ENCODE assay signal across 1 cellular context in the genomic region with DNA sequence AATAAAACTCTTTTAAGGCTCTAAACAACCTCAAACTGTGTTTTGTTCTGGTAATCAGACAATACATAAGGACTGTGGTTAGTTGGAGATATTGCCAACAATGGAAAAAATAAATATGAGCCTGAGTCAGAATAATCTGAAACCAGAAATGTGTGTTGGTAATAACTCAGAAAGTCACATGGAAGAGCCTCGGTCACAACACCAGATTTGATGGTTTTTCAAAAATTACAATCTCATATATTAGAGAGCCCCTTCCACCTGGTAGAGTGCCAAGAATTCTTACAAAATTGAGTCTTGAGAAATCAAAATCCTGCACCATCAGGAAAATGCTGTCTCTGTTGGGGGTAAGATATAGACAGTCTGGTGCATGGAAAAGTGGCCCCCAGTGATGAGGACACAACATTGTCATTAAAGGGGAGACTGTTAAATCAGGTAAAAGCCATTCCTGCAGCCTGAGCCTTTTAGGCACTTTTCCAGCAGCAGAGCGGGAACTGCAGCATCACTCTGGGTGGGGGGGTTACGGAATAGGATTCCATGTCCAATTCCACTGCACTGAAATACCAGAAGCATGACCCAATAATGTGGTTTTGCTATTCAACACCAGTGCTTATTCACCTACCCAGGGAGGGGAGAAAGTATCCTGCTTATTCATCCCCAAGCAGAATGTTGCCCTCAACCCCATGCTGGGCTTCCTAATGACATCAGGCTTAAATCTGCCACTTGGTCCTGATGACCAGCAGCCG.
TF ChIP-seq lines count a peak whose summit lies in the region.

No MANE protein-coding gene starts in this region.

TF ChIP-seq in HEK293, 187 proteins besides CTCF, POLR2A, EP300 and RAD21 (continued from another document and continues in another):
- TF ChIP-seq, protein P1, sequence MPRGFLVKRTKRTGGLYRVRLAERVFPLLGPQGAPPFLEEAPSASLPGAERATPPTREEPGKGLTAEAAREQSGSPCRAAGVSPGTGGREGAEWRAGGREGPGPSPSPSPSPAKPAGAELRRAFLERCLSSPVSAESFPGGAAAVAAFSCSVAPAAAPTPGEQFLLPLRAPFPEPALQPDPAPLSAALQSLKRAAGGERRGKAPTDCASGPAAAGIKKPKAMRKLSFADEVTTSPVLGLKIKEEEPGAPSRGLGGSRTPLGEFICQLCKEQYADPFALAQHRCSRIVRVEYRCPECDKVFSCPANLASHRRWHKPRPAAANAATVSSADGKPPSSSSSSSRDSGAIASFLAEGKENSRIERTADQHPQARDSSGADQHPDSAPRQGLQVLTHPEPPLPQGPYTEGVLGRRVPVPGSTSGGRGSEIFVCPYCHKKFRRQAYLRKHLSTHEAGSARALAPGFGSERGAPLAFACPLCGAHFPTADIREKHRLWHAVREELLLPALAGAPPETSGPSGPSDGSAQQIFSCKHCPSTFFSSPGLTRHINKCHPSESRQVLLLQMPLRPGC (tag by site-specific recombination; IDR thresholded peaks at IDR 0.05) = peak; percentile 95
- TF ChIP-seq BCL11B (tag by site-specific recombination; IDR thresholded peaks at IDR 0.05; ENCODE audit: low read depth) = no peak
- no peak for TF ChIP-seq ZNF555 (tag by site-specific recombination; conservative IDR thresholded peaks at IDR 0.05)
- TF ChIP-seq ZNF626 (tag by site-specific recombination; IDR thresholded peaks at IDR 0.05) = no peak
- TF ChIP-seq ZNF2 (tag by site-specific recombination; IDR thresholded peaks at IDR 0.05) = peak; percentile 47; the same call in 1 of the 2 replicates
- TF ChIP-seq, protein P2, sequence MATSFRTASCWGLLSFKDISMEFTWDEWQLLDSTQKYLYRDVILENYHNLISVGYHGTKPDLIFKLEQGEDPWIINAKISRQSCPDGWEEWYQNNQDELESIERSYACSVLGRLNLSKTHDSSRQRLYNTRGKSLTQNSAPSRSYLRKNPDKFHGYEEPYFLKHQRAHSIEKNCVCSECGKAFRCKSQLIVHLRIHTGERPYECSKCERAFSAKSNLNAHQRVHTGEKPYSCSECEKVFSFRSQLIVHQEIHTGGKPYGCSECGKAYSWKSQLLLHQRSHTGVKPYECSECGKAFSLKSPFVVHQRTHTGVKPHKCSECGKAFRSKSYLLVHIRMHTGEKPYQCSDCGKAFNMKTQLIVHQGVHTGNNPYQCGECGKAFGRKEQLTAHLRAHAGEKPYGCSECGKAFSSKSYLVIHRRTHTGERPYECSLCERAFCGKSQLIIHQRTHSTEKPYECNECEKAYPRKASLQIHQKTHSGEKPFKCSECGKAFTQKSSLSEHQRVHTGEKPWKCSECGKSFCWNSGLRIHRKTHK (tag by site-specific recombination; IDR thresholded peaks at IDR 0.05) = no peak
- 0 out of 2 replicates have a peak, but pooled peaks have one; percentile 11 for TF ChIP-seq ZNF623 (tag by site-specific recombination; IDR thresholded peaks at IDR 0.05)
- TF ChIP-seq ZNF48 (tag by site-specific recombination; IDR thresholded peaks at IDR 0.05) = no peak
- no peak for TF ChIP-seq ZNF560 (tag by site-specific recombination; IDR thresholded peaks at IDR 0.05; ENCODE audit: borderline replicate concordance)
- no peak for TF ChIP-seq ZNF239 (tag by site-specific recombination; IDR thresholded peaks at IDR 0.05)
- no peak for TF ChIP-seq ZNF202 (tag by site-specific recombination; IDR thresholded peaks at IDR 0.05; ENCODE audit: borderline replicate concordance)
- TF ChIP-seq ZNF530 (tag by site-specific recombination; IDR thresholded peaks at IDR 0.05; ENCODE audit: low read depth) = no peak
- TF ChIP-seq ZNF776 (tag by site-specific recombination; IDR thresholded peaks at IDR 0.05; ENCODE audit: borderline replicate concordance) = no peak
- no peak for TF ChIP-seq ZNF747 (tag by site-specific recombination; IDR thresholded peaks at IDR 0.05)
- TF ChIP-seq, protein P3, sequence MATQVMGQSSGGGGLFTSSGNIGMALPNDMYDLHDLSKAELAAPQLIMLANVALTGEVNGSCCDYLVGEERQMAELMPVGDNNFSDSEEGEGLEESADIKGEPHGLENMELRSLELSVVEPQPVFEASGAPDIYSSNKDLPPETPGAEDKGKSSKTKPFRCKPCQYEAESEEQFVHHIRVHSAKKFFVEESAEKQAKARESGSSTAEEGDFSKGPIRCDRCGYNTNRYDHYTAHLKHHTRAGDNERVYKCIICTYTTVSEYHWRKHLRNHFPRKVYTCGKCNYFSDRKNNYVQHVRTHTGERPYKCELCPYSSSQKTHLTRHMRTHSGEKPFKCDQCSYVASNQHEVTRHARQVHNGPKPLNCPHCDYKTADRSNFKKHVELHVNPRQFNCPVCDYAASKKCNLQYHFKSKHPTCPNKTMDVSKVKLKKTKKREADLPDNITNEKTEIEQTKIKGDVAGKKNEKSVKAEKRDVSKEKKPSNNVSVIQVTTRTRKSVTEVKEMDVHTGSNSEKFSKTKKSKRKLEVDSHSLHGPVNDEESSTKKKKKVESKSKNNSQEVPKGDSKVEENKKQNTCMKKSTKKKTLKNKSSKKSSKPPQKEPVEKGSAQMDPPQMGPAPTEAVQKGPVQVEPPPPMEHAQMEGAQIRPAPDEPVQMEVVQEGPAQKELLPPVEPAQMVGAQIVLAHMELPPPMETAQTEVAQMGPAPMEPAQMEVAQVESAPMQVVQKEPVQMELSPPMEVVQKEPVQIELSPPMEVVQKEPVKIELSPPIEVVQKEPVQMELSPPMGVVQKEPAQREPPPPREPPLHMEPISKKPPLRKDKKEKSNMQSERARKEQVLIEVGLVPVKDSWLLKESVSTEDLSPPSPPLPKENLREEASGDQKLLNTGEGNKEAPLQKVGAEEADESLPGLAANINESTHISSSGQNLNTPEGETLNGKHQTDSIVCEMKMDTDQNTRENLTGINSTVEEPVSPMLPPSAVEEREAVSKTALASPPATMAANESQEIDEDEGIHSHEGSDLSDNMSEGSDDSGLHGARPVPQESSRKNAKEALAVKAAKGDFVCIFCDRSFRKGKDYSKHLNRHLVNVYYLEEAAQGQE (tag by site-specific recombination; IDR thresholded peaks at IDR 0.05) = no peak
- peak; percentile 77 for TF ChIP-seq PRDM1 (tag by site-specific recombination; IDR thresholded peaks at IDR 0.05)
- TF ChIP-seq, protein P4, sequence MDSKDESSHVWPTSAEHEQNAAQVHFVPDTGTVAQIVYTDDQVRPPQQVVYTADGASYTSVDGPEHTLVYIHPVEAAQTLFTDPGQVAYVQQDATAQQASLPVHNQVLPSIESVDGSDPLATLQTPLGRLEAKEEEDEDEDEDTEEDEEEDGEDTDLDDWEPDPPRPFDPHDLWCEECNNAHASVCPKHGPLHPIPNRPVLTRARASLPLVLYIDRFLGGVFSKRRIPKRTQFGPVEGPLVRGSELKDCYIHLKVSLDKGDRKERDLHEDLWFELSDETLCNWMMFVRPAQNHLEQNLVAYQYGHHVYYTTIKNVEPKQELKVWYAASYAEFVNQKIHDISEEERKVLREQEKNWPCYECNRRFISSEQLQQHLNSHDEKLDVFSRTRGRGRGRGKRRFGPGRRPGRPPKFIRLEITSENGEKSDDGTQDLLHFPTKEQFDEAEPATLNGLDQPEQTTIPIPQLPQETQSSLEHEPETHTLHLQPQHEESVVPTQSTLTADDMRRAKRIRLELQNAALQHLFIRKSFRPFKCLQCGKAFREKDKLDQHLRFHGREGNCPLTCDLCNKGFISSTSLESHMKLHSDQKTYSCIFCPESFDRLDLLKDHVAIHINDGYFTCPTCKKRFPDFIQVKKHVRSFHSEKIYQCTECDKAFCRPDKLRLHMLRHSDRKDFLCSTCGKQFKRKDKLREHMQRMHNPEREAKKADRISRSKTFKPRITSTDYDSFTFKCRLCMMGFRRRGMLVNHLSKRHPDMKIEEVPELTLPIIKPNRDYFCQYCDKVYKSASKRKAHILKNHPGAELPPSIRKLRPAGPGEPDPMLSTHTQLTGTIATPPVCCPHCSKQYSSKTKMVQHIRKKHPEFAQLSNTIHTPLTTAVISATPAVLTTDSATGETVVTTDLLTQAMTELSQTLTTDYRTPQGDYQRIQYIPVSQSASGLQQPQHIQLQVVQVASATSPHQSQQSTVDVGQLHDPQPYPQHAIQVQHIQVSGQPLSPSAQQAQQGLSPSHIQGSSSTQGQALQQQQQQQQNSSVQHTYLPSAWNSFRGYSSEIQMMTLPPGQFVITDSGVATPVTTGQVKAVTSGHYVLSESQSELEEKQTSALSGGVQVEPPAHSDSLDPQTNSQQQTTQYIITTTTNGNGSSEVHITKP (tag by site-specific recombination; IDR thresholded peaks at IDR 0.05) = peak; percentile 78
- TF ChIP-seq ZNF366 (tag by site-specific recombination; conservative IDR thresholded peaks at IDR 0.05) = peak; percentile 87
- TF ChIP-seq GLIS1 (tag by site-specific recombination; IDR thresholded peaks at IDR 0.05) = peak; percentile 93
- TF ChIP-seq ZIC2 (tag by site-specific recombination; IDR thresholded peaks at IDR 0.05) = peak; percentile 31; the same call in 1 of the 2 replicates
- no peak for TF ChIP-seq ZNF670 (tag by site-specific recombination; IDR thresholded peaks at IDR 0.05; ENCODE audit: low read depth)
- TF ChIP-seq ZFHX2 (tag by site-specific recombination; conservative IDR thresholded peaks at IDR 0.05) = no peak
- peak; percentile 75 for TF ChIP-seq OSR2 (tag by site-specific recombination; IDR thresholded peaks at IDR 0.05)
- TF ChIP-seq ZNF629 (tag by site-specific recombination; IDR thresholded peaks at IDR 0.05) = peak; percentile 95
- no peak for TF ChIP-seq ZNF223 (tag by site-specific recombination; IDR thresholded peaks at IDR 0.05)
- TF ChIP-seq, protein P5, sequence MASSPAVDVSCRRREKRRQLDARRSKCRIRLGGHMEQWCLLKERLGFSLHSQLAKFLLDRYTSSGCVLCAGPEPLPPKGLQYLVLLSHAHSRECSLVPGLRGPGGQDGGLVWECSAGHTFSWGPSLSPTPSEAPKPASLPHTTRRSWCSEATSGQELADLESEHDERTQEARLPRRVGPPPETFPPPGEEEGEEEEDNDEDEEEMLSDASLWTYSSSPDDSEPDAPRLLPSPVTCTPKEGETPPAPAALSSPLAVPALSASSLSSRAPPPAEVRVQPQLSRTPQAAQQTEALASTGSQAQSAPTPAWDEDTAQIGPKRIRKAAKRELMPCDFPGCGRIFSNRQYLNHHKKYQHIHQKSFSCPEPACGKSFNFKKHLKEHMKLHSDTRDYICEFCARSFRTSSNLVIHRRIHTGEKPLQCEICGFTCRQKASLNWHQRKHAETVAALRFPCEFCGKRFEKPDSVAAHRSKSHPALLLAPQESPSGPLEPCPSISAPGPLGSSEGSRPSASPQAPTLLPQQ (tag by site-specific recombination; IDR thresholded peaks at IDR 0.05) = peak; percentile 92
- no peak for TF ChIP-seq ZNF707 (tag by site-specific recombination; IDR thresholded peaks at IDR 0.05)
- TF ChIP-seq ZNF585B (tag by site-specific recombination; IDR thresholded peaks at IDR 0.05) = no peak
- TF ChIP-seq TCF7L2 (IDR thresholded peaks at IDR 0.05; ENCODE audit: borderline replicate concordance, low read depth, low read length) = no peak
- TF ChIP-seq SALL2 (tag by site-specific recombination; IDR thresholded peaks at IDR 0.05; ENCODE audit: borderline replicate concordance) = no peak
- no peak for TF ChIP-seq HOXD13 (CRISPR knock-in tag; IDR thresholded peaks at IDR 0.05; ENCODE audit: borderline replicate concordance)
- no peak for TF ChIP-seq ZNF155 (tag by site-specific recombination; IDR thresholded peaks at IDR 0.05)
- no peak for TF ChIP-seq ZNF514 (tag by site-specific recombination; IDR thresholded peaks at IDR 0.05)
- TF ChIP-seq ZNF121 (tag by site-specific recombination; IDR thresholded peaks at IDR 0.05) = no peak
- peak; percentile 64; the same call in 1 of the 2 replicates for TF ChIP-seq ZNF184 (tag by site-specific recombination; IDR thresholded peaks at IDR 0.05)
- TF ChIP-seq, protein P6, sequence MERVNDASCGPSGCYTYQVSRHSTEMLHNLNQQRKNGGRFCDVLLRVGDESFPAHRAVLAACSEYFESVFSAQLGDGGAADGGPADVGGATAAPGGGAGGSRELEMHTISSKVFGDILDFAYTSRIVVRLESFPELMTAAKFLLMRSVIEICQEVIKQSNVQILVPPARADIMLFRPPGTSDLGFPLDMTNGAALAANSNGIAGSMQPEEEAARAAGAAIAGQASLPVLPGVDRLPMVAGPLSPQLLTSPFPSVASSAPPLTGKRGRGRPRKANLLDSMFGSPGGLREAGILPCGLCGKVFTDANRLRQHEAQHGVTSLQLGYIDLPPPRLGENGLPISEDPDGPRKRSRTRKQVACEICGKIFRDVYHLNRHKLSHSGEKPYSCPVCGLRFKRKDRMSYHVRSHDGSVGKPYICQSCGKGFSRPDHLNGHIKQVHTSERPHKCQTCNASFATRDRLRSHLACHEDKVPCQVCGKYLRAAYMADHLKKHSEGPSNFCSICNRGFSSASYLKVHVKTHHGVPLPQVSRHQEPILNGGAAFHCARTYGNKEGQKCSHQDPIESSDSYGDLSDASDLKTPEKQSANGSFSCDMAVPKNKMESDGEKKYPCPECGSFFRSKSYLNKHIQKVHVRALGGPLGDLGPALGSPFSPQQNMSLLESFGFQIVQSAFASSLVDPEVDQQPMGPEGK (tag by site-specific recombination; IDR thresholded peaks at IDR 0.05) = peak; percentile 72
- no peak for TF ChIP-seq ZNF791 (tag by site-specific recombination; IDR thresholded peaks at IDR 0.05)
- peak; percentile 86 for TF ChIP-seq SP7 (tag by site-specific recombination; IDR thresholded peaks at IDR 0.05)
- no peak for TF ChIP-seq SP2 (tag by site-specific recombination; IDR thresholded peaks at IDR 0.05)
- TF ChIP-seq, protein P7, sequence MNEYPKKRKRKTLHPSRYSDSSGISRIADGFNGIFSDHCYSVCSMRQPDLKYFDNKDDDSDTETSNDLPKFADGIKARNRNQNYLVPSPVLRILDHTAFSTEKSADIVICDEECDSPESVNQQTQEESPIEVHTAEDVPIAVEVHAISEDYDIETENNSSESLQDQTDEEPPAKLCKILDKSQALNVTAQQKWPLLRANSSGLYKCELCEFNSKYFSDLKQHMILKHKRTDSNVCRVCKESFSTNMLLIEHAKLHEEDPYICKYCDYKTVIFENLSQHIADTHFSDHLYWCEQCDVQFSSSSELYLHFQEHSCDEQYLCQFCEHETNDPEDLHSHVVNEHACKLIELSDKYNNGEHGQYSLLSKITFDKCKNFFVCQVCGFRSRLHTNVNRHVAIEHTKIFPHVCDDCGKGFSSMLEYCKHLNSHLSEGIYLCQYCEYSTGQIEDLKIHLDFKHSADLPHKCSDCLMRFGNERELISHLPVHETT (tag by site-specific recombination; IDR thresholded peaks at IDR 0.05) = peak; percentile 83; the same call in 1 of the 2 replicates
- TF ChIP-seq, protein P8, sequence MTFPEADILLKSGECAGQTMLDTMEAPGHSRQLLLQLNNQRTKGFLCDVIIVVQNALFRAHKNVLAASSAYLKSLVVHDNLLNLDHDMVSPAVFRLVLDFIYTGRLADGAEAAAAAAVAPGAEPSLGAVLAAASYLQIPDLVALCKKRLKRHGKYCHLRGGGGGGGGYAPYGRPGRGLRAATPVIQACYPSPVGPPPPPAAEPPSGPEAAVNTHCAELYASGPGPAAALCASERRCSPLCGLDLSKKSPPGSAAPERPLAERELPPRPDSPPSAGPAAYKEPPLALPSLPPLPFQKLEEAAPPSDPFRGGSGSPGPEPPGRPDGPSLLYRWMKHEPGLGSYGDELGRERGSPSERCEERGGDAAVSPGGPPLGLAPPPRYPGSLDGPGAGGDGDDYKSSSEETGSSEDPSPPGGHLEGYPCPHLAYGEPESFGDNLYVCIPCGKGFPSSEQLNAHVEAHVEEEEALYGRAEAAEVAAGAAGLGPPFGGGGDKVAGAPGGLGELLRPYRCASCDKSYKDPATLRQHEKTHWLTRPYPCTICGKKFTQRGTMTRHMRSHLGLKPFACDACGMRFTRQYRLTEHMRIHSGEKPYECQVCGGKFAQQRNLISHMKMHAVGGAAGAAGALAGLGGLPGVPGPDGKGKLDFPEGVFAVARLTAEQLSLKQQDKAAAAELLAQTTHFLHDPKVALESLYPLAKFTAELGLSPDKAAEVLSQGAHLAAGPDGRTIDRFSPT (tag by site-specific recombination; IDR thresholded peaks at IDR 0.05) = peak; percentile 93
- no peak for TF ChIP-seq ZNF157 (tag by site-specific recombination; IDR thresholded peaks at IDR 0.05)
- TF ChIP-seq GFI1B (tag by site-specific recombination; IDR thresholded peaks at IDR 0.05) = no peak
